In genomic region chrX:55160685-55161552, GRCh38 we compare ENCODE assay signal across 1 cellular context.
A peak's percentile ranks its signal among the peaks of the same experiment; 100 is the strongest.
TF ChIP-seq lines count a peak whose summit lies in the region.

No MANE protein-coding gene starts in this region.

TF ChIP-seq in GM12878, 131 proteins besides CTCF, POLR2A, EP300 and RAD21 (continued from another document and continues in another):
- no peak for TF ChIP-seq PRDM15 (CRISPR knock-in tag; IDR thresholded peaks at IDR 0.05)
- peak; percentile 47 for TF ChIP-seq RELA (IDR thresholded peaks at IDR 0.05; ENCODE audit: borderline replicate concordance, partially characterized antibody)
- TF ChIP-seq SMAD1 (IDR thresholded peaks at IDR 0.05; ENCODE audit: low read depth, partially characterized antibody) = no peak
- TF ChIP-seq NKRF (conservative IDR thresholded peaks at IDR 0.05) = no peak; the same call in 1 of the 2 replicates
- TF ChIP-seq RCOR1 (conservative IDR thresholded peaks at IDR 0.05; ENCODE audit: low read depth, low read length) = no peak
- no peak for TF ChIP-seq TCF7 (IDR thresholded peaks at IDR 0.05; ENCODE audit: borderline replicate concordance)
- peak in 1 of 2 experiments; percentile 28; a peak in 1 of 3 replicates for TF ChIP-seq EGR1 (IDR thresholded peaks at IDR 0.05; ENCODE audit: borderline replicate concordance in 1 of 2, low read depth in 2 of 2, low read length in 2 of 2)
- no peak for TF ChIP-seq JUNB (IDR thresholded peaks at IDR 0.05)
- no peak for TF ChIP-seq CHD4 (IDR thresholded peaks at IDR 0.05)
- TF ChIP-seq, protein P1, sequence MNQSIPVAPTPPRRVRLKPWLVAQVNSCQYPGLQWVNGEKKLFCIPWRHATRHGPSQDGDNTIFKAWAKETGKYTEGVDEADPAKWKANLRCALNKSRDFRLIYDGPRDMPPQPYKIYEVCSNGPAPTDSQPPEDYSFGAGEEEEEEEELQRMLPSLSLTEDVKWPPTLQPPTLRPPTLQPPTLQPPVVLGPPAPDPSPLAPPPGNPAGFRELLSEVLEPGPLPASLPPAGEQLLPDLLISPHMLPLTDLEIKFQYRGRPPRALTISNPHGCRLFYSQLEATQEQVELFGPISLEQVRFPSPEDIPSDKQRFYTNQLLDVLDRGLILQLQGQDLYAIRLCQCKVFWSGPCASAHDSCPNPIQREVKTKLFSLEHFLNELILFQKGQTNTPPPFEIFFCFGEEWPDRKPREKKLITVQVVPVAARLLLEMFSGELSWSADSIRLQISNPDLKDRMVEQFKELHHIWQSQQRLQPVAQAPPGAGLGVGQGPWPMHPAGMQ (IDR thresholded peaks at IDR 0.05; ENCODE audit: borderline replicate concordance) = no peak
- TF ChIP-seq ESRRA (IDR thresholded peaks at IDR 0.05; ENCODE audit: low read length) = no peak
- TF ChIP-seq BHLHE40 (IDR thresholded peaks at IDR 0.05; ENCODE audit: borderline replicate concordance in 1 of 2, low read depth in 2 of 2, low read length in 1 of 2) = peak; percentile 41 to 79; a peak in 2 of 4 replicates
- no peak for TF ChIP-seq SREBF2 (IDR thresholded peaks at IDR 0.05; ENCODE audit: low read length)
- peak; percentile 55; the same call in 1 of the 2 replicates for TF ChIP-seq ZNF207 (IDR thresholded peaks at IDR 0.05; ENCODE audit: borderline replicate concordance)
- TF ChIP-seq ZNF24 (IDR thresholded peaks at IDR 0.05) = no peak
- no peak for TF ChIP-seq SREBF1 (IDR thresholded peaks at IDR 0.05; ENCODE audit: low read length)
- peak; percentile 44 for TF ChIP-seq IKZF1 (conservative IDR thresholded peaks at IDR 0.05)
- TF ChIP-seq GABPA (IDR thresholded peaks at IDR 0.05; ENCODE audit: low read depth) = peak; percentile 88
- TF ChIP-seq TBL1XR1 (IDR thresholded peaks at IDR 0.05; ENCODE audit: low read depth, low read length) = no peak; the same call in 1 of the 2 replicates
- TF ChIP-seq DPF2 (IDR thresholded peaks at IDR 0.05) = peak; percentile 59; the same call in 1 of the 2 replicates
- TF ChIP-seq, protein P2, sequence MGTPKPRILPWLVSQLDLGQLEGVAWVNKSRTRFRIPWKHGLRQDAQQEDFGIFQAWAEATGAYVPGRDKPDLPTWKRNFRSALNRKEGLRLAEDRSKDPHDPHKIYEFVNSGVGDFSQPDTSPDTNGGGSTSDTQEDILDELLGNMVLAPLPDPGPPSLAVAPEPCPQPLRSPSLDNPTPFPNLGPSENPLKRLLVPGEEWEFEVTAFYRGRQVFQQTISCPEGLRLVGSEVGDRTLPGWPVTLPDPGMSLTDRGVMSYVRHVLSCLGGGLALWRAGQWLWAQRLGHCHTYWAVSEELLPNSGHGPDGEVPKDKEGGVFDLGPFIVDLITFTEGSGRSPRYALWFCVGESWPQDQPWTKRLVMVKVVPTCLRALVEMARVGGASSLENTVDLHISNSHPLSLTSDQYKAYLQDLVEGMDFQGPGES (IDR thresholded peaks at IDR 0.05) = no peak
- TF ChIP-seq, protein P3, sequence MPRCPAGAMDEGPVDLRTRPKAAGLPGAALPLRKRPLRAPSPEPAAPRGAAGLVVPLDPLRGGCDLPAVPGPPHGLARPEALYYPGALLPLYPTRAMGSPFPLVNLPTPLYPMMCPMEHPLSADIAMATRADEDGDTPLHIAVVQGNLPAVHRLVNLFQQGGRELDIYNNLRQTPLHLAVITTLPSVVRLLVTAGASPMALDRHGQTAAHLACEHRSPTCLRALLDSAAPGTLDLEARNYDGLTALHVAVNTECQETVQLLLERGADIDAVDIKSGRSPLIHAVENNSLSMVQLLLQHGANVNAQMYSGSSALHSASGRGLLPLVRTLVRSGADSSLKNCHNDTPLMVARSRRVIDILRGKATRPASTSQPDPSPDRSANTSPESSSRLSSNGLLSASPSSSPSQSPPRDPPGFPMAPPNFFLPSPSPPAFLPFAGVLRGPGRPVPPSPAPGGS (IDR thresholded peaks at IDR 0.05; ENCODE audit: borderline replicate concordance, insufficient read depth, low read depth, low read length, poor library complexity, severe bottlenecking) = no peak
- TF ChIP-seq USF2 (IDR thresholded peaks at IDR 0.05; ENCODE audit: borderline replicate concordance, low read depth, low read length) = no peak
- TF ChIP-seq, protein P4, sequence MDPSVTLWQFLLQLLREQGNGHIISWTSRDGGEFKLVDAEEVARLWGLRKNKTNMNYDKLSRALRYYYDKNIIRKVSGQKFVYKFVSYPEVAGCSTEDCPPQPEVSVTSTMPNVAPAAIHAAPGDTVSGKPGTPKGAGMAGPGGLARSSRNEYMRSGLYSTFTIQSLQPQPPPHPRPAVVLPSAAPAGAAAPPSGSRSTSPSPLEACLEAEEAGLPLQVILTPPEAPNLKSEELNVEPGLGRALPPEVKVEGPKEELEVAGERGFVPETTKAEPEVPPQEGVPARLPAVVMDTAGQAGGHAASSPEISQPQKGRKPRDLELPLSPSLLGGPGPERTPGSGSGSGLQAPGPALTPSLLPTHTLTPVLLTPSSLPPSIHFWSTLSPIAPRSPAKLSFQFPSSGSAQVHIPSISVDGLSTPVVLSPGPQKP (IDR thresholded peaks at IDR 0.05; ENCODE audit: low read depth, low read length) = no peak; the same call in 1 of the 2 replicates
- peak; percentile 90 for TF ChIP-seq PBX3 (IDR thresholded peaks at IDR 0.05; ENCODE audit: insufficient replicate concordance, low read depth, low read length)
- peak; percentile 40 for TF ChIP-seq HCFC1 (IDR thresholded peaks at IDR 0.05; ENCODE audit: low read length)
- TF ChIP-seq JUND (IDR thresholded peaks at IDR 0.05; ENCODE audit: low read depth, low read length) = no peak
- TF ChIP-seq ZNF622 (IDR thresholded peaks at IDR 0.05) = no peak
- TF ChIP-seq RAD51 (IDR thresholded peaks at IDR 0.05) = peak; percentile 25; the same call in 1 of the 2 replicates
- TF ChIP-seq RFX5 (IDR thresholded peaks at IDR 0.05; ENCODE audit: low read depth, low read length) = peak; percentile 93
- no peak for TF ChIP-seq FOXM1 (IDR thresholded peaks at IDR 0.05; ENCODE audit: low read depth, low read length)
- 0 out of 2 replicates have a peak, but pooled peaks have one; percentile 49 for TF ChIP-seq ATF7 (IDR thresholded peaks at IDR 0.05; ENCODE audit: low read depth)
- TF ChIP-seq, protein P5, sequence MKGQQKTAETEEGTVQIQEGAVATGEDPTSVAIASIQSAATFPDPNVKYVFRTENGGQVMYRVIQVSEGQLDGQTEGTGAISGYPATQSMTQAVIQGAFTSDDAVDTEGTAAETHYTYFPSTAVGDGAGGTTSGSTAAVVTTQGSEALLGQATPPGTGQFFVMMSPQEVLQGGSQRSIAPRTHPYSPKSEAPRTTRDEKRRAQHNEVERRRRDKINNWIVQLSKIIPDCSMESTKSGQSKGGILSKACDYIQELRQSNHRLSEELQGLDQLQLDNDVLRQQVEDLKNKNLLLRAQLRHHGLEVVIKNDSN (IDR thresholded peaks at IDR 0.05; ENCODE audit: borderline replicate concordance, extremely low read length, insufficient read depth, low read depth, low read length) = no peak
- no peak for TF ChIP-seq RBBP5 (conservative IDR thresholded peaks at IDR 0.05)
- no peak for TF ChIP-seq STAT1 (conservative IDR thresholded peaks at IDR 0.05)
- TF ChIP-seq KAT2A (conservative IDR thresholded peaks at IDR 0.05; ENCODE audit: control insufficient read depth, low read depth, low read length) = no peak
- no peak for TF ChIP-seq SRF (IDR thresholded peaks at IDR 0.05; ENCODE audit: low read depth in 2 of 2, low read length in 2 of 2)
- TF ChIP-seq CEBPB (IDR thresholded peaks at IDR 0.05; ENCODE audit: borderline replicate concordance in 1 of 2, low read depth in 2 of 2, low read length in 2 of 2) = no peak
- TF ChIP-seq MYC (IDR thresholded peaks at IDR 0.05; ENCODE audit: insufficient read depth, insufficient read length, insufficient replicate concordance, low read length, severe bottlenecking) = no peak
- TF ChIP-seq NR2C2 (IDR thresholded peaks at IDR 0.05; ENCODE audit: borderline replicate concordance, control insufficient read depth, insufficient read length, low read depth) = no peak
- TF ChIP-seq BRCA1 (IDR thresholded peaks at IDR 0.05; ENCODE audit: low read depth, low read length) = no peak
- TF ChIP-seq HDGF (IDR thresholded peaks at IDR 0.05) = no peak
- TF ChIP-seq GATAD2B (conservative IDR thresholded peaks at IDR 0.05; ENCODE audit: low read depth) = no peak
- peak; percentile 39; the same call in 1 of the 2 replicates for TF ChIP-seq PML (IDR thresholded peaks at IDR 0.05; ENCODE audit: low read length)
- no peak for TF ChIP-seq NFXL1 (IDR thresholded peaks at IDR 0.05; ENCODE audit: borderline replicate concordance)
- no peak for TF ChIP-seq CUX1 (IDR thresholded peaks at IDR 0.05; ENCODE audit: insufficient replicate concordance, low read depth, low read length)
